ENCODE assay signal across 20 cellular contexts in genomic region chr14:80269338-80269935, GRCh38. TPM values are rescaled to one million over a fixed set of nuclear protein-coding genes. Genes with fewer than 3 reads are reported as not detected.
DNase-seq lines count a peak whose midpoint lies in the region; ATAC-seq, FAIRE-seq and TF ChIP-seq lines count a peak whose summit lies in the region.
"Had no signal": no experiment of that assay in that cellular context is flagged by ENCODE, and none has a peak within 500 bp of the region (broad histone marks: within the 10 kb centered on the region; RNA-seq: fewer than 3 reads in every experiment).

No MANE protein-coding gene starts in this region.

- H3K4me3 ChIP-seq in A549 (no peak overlapping the region), brain microvascular endothelial cell (ENCODE audit: low read depth, low read length) (no peak overlapping the region), fibroblast of villous mesenchyme (ENCODE audit: low read depth, low read length) (no peak overlapping the region)
- H3K4me3 ChIP-seq: transverse colon had no signal

- no peak for TF ChIP-seq RAD21 in A549 (conservative IDR thresholded peaks at IDR 0.05 in 1 of 2, IDR thresholded peaks at IDR 0.05 in 1 of 2)

- ATAC-seq in A549 (peak; percentile 62 to 79; a peak in 3 of 6 replicates), GM18517 (IDR thresholded peaks at IDR 0.05; ENCODE audit: unreplicated experiment) (no peak)
- ATAC-seq: HCT116; stimulated activated memory B cell treated with anti-CD40 and anti-IgM and Interleukin-4, amounts not matched to agents 10 μg/mL and 1 μg/mL and 100 μg/mL, for 72 hours had no signal

- H3K4me1 ChIP-seq in A549, result peaks cover 13% of the 10 kb centered on the region
- H3K4me1 ChIP-seq: transverse colon had no signal

- TF ChIP-seq POLR2A in A549 (IDR thresholded peaks at IDR 0.05; ENCODE audit: low read length) (no peak), H54 (IDR thresholded peaks at IDR 0.05; ENCODE audit: low read depth, low read length) (no peak)

- FAIRE-seq in A549 (lab: Jason Lieb, UNC) (peak; percentile 32), H54 (lab: Jason Lieb, UNC) (no peak)

- no peaks in the 10 kb centered on the region for H3K36me3 ChIP-seq in brain microvascular endothelial cell (replicated peaks)
- H3K36me3 ChIP-seq: transverse colon had no signal

- H3K27ac ChIP-seq in A549, result peak overlapping the region; percentile 53 to 54
- no peak overlapping the region for H3K27ac ChIP-seq in brain microvascular endothelial cell
- H3K27ac ChIP-seq: transverse colon had no signal

- DNase-seq in A549 (ENCODE audit: low read depth in 1 of 2, low spot score in 1 of 2) (peak in 1 of 2 experiments; percentile 10), HS-5 (ENCODE audit: low read depth) (peak; percentile 16), brain microvascular endothelial cell (peak; percentile 0), fibroblast of villous mesenchyme (ENCODE audit: low read depth) (peak; percentile 70), amniotic stem cell (lab: John Stamatoyannopoulos, UW) (no peak), COR-L47 (lab: John Stamatoyannopoulos, UW) (no peak), H54 (ENCODE audit: insufficient read length, low spot score) (no peak)
- DNase-seq: activated CD8-positive, alpha-beta memory T cell treated with anti-CD3 and anti-CD28 coated beads, Interleukin-2, amount 50 U/mL, for 4 hours; activated gamma-delta T cell; foreskin melanocyte; naive B cell; NCI-H1694; NCI-H510A; SIG-M5; stimulated activated CD4-positive, alpha-beta T cell treated with anti-CD3 and anti-CD28 coated beads, Interleukin-12 subunit alpha, Interleukin-12 subunit beta, amount 100 ng/mL, for 4 hours; transverse colon had no signal

- WGBS in A549 (ENCODE audit: missing lambda C conversion rate), result 34% methylated on average over 5 of the region's 5 CpGs

- H3K4me2 ChIP-seq in A549, result peak overlapping the region; percentile 71

- no peaks in the 10 kb centered on the region for H3K27me3 ChIP-seq in brain microvascular endothelial cell (replicated peaks)
- H3K27me3 ChIP-seq: transverse colon had no signal

- TF ChIP-seq CTCF in A549 (IDR thresholded peaks at IDR 0.05) (no peak), brain microvascular endothelial cell (IDR thresholded peaks at IDR 0.05; ENCODE audit: low read depth, low read length, missing control alignments) (no peak), fibroblast of villous mesenchyme (IDR thresholded peaks at IDR 0.05; ENCODE audit: insufficient read depth, low read depth, low read length) (no peak)

- CTCF ChIA-PET in A549 (lab: Yijun Ruan, JAX), result no interaction called here

- no peaks in the 10 kb centered on the region for H3K9me3 ChIP-seq in A549
- H3K9me3 ChIP-seq: transverse colon had no signal

- in situ Hi-C loops in brain microvascular endothelial cell (cut with HindIII; ENCODE audit: low pct_ligation_motif_present, low sequenced_read_pairs), result no loop called here

- POLR2A ChIA-PET in A549 (lab: Yijun Ruan, JAX), result no interaction called here

- no peak for TF ChIP-seq EP300 in A549 (IDR thresholded peaks at IDR 0.05)

TF ChIP-seq in A549, 52 proteins besides CTCF, POLR2A, EP300 and RAD21:
- peak; percentile 53; the same call in 1 of the 2 replicates for TF ChIP-seq JUNB (IDR thresholded peaks at IDR 0.05)
- TF ChIP-seq ZNF302 (CRISPR knock-in tag; IDR thresholded peaks at IDR 0.05), result no peak
- TF ChIP-seq FOSL2 (IDR thresholded peaks at IDR 0.05), result peak; percentile 18; the same call in 1 of the 2 replicates
- peak; percentile 61 for TF ChIP-seq FOSL2 (CRISPR knock-in tag; IDR thresholded peaks at IDR 0.05)
- no peak for TF ChIP-seq ATOH8 (CRISPR knock-in tag; IDR thresholded peaks at IDR 0.05; ENCODE audit: low read depth)
- no peak for TF ChIP-seq ZFP36 (IDR thresholded peaks at IDR 0.05; ENCODE audit: borderline replicate concordance, partially characterized antibody)
- no peak for TF ChIP-seq GATA3 (IDR thresholded peaks at IDR 0.05; ENCODE audit: borderline replicate concordance)
- TF ChIP-seq RARB (CRISPR knock-in tag; IDR thresholded peaks at IDR 0.05), result no peak
- no peak for TF ChIP-seq HOXA7 (CRISPR knock-in tag; IDR thresholded peaks at IDR 0.05)
- no peak for TF ChIP-seq SMC3 (IDR thresholded peaks at IDR 0.05)
- TF ChIP-seq FOSB (CRISPR knock-in tag; IDR thresholded peaks at IDR 0.05), result no peak
- peak in 1 of 2 experiments; percentile 15; a peak in 2 of 4 replicates for TF ChIP-seq CEBPB (IDR thresholded peaks at IDR 0.05)

RNA-seq across cellular contexts. Expression of gene DIO2, which starts 58.1 kb away (rescaled TPM):
- polyA plus RNA-seq in A549 (2011; rRNA removed), result 24.7 and 35.3 TPM in 2 replicates
- 28.3 and 38.5 TPM in 2 replicates for polyA plus RNA-seq in A549 (2012; cell fraction: cytosol; rRNA removed)
- polyA plus RNA-seq in A549 (2012; cell fraction: nucleus; rRNA removed), result 44.9 and 61.0 TPM in 2 replicates
- polyA plus RNA-seq in A549 (2017; fragmentation: RNase III; extraction: RNeasy Plus Mini Kit Qiagen cat#74134 plus additional on column Dnase treatment), result 72.5 to 93.7 TPM (median 87.5 TPM) in 3 replicates
- polyA minus RNA-seq in A549 (2011; rRNA and poly(A)+ RNA removed), result 70.9 and 73.3 TPM in 2 replicates
- total RNA-seq in fibroblast of villous mesenchyme, result 31.5 and 42.5 TPM in 2 replicates
- total RNA-seq: G401 had no signal

Comparison
In these comparisons a context has a peak if more than half of its experiments do, and no peak if none do; other contexts are left out.
1. DNase-seq: peak in HS-5 (single experiment), brain microvascular endothelial cell (single experiment) and fibroblast of villous mesenchyme (single experiment); none in amniotic stem cell (single experiment), COR-L47 (single experiment) and H54 (single experiment).